In the genomic region with DNA sequence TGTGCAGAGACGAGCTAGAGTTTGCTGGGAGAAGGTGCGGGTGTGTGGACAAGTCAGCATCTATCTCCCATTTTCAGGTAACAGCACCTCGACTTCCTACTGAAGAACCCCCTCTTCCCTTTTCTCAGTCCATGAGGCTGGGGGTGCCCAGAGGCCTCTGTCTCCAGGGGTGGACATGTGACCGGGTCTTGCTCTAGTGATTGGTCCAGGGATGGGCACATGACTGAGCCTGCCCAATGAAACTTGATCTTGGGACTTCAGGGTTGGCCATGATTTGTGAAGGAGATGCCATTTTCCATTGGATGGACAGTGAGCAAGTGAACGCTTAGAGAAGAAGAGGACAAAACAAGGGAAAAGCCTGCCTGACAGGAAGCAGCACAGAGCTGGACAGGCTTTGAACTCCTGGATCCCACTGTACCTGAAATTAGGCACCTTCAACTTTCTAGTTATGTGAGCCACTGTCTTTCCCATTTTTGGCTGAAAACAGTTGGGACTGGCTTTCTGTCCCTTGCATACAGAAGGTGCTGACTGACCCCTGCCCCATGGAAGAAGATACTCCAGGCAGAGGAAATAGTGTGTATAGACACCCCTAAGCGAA, we compare ENCODE assay signal across 11 cellular contexts.
DNase-seq lines count a peak whose midpoint lies in the region; ATAC-seq, FAIRE-seq and TF ChIP-seq lines count a peak whose summit lies in the region.
"Had no signal": no experiment of that assay in that cellular context is flagged by ENCODE, and none has a peak within 500 bp of the region (broad histone marks: within the 10 kb centered on the region; RNA-seq: fewer than 3 reads in every experiment).

No MANE protein-coding gene starts in this region.

- TF ChIP-seq POLR2A in A549 (IDR thresholded peaks at IDR 0.05; ENCODE audit: low read length) (no peak), ovary (IDR thresholded peaks at IDR 0.05) (no peak)

- ATAC-seq in A549 (peak; percentile 31 to 51; a peak in 4 of 6 replicates), HG03469 (IDR thresholded peaks at IDR 0.05; ENCODE audit: unreplicated experiment) (no peak), HG03108 (IDR thresholded peaks at IDR 0.05; ENCODE audit: unreplicated experiment) (no peak)

- H3K36me3 Mint-ChIP-seq in mesothelial cell of epicardium: no peaks in the 10 kb centered on the region

- TF ChIP-seq CTCF in A549 (IDR thresholded peaks at IDR 0.05) (no peak), mesothelial cell of epicardium (IDR thresholded peaks at IDR 0.05; ENCODE audit: unreplicated experiment) (no peak), ovary (IDR thresholded peaks at IDR 0.05) (no peak)

- H3K4me2 ChIP-seq in A549: peak overlapping the region; percentile 60

- CTCF ChIA-PET in A549 (lab: Yijun Ruan, JAX): interaction anchor here (1.2 to 1.4 kb wide), 3 partner anchors 20 to 147 kb away, joined by 3 to 4 read pairs (median 3); no protein-coding TSS in a partner anchor

- H3K4me3 Mint-ChIP-seq in mesothelial cell of epicardium: no peak overlapping the region
- H3K4me3 Mint-ChIP-seq: neural crest cell had no signal

- peak overlapping the region; percentile 32 for H3K27ac Mint-ChIP-seq in mesothelial cell of epicardium

- H3K9me3 Mint-ChIP-seq in mesothelial cell of epicardium: peaks cover 11% of the 10 kb centered on the region
- H3K9me3 Mint-ChIP-seq: neural crest cell had no signal

- H3K9me3 ChIP-seq in A549 (peaks cover 4% of the 10 kb centered on the region; the same call in 1 of the 3 replicates), ovary (no peaks in the 10 kb centered on the region)

- POLR2A ChIA-PET in A549 (lab: Yijun Ruan, JAX): interaction anchor here (1.2 kb wide), 1 partner anchor 8 kb away, joined by 5 read pairs; no protein-coding TSS in a partner anchor

- TF ChIP-seq EP300 in A549 (IDR thresholded peaks at IDR 0.05) (no peak), ovary (IDR thresholded peaks at IDR 0.05) (no peak)

- no peak for FAIRE-seq in A549 (lab: Jason Lieb, UNC)

- H3K27ac ChIP-seq in A549: peak overlapping the region; percentile 93 to 98
- peak overlapping the region; percentile 63 for H3K27ac ChIP-seq in cingulate gyrus (ENCODE audit: low read depth, low read length)
- H3K27ac ChIP-seq in ovary: peak overlapping the region in 1 of 2 donors; percentile 34

- TF ChIP-seq RAD21 in A549 (conservative IDR thresholded peaks at IDR 0.05 in 1 of 2, IDR thresholded peaks at IDR 0.05 in 1 of 2): no peak

- H3K27me3 ChIP-seq in ovary: no peaks in the 10 kb centered on the region

- intact Hi-C loops in ovary (cut with DNase I): loop anchor here in 1 of 4 donors (10.0 kb wide), 1 partner anchor 141 kb away; no protein-coding TSS in a partner anchor

- H3K4me1 Mint-ChIP-seq in mesothelial cell of epicardium: peaks cover 13% of the 10 kb centered on the region

- WGBS in A549 (ENCODE audit: missing lambda C conversion rate): 76% methylated on average over 5 of the region's 6 CpGs
- 64 to 66% (median 65%) methylated on average over 6 of the region's 6 CpGs for WGBS in ovary, 3 donors

- H3K27me3 Mint-ChIP-seq in mesothelial cell of epicardium (ENCODE audit: low read depth): no peaks in the 10 kb centered on the region

- H3K4me3 ChIP-seq in A549 (no peak overlapping the region), ovary (no peak overlapping the region)

- no peaks in the 10 kb centered on the region for H3K36me3 ChIP-seq in ovary

- DNase-seq in A549 (ENCODE audit: low read depth in 1 of 2, low spot score in 1 of 2) (peak; percentile 85 to 88), NCI-H146 (lab: John Stamatoyannopoulos, UW) (peak; percentile 87), mesothelial cell of epicardium (ENCODE audit: low spot score in 2 of 2, unreplicated experiment in 2 of 2) (no peak), ovary (no peak), GM19238 (ENCODE audit: insufficient read length, low spot score) (no peak)
- DNase-seq: central memory CD4-positive, alpha-beta T cell; T-helper 9 cell had no signal

- H3K4me1 ChIP-seq in A549: peaks cover 55% of the 10 kb centered on the region
- H3K4me1 ChIP-seq in ovary (ENCODE audit: insufficient read depth): peaks cover 8% of the 10 kb centered on the region

TF ChIP-seq in A549, 52 proteins besides CTCF, POLR2A, EP300 and RAD21:
- TF ChIP-seq, protein P1, sequence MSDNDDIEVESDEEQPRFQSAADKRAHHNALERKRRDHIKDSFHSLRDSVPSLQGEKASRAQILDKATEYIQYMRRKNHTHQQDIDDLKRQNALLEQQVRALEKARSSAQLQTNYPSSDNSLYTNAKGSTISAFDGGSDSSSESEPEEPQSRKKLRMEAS (IDR thresholded peaks at IDR 0.05): peak; percentile 59
- TF ChIP-seq ZSCAN20 (CRISPR knock-in tag; IDR thresholded peaks at IDR 0.05): no peak
- TF ChIP-seq JUN (IDR thresholded peaks at IDR 0.05): peak in 1 of 2 experiments; percentile 6; a peak in 1 of 5 replicates
- TF ChIP-seq, protein P2, sequence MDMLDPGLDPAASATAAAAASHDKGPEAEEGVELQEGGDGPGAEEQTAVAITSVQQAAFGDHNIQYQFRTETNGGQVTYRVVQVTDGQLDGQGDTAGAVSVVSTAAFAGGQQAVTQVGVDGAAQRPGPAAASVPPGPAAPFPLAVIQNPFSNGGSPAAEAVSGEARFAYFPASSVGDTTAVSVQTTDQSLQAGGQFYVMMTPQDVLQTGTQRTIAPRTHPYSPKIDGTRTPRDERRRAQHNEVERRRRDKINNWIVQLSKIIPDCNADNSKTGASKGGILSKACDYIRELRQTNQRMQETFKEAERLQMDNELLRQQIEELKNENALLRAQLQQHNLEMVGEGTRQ (IDR thresholded peaks at IDR 0.05): peak; percentile 99
- peak; percentile 65; the same call in 1 of the 2 replicates for TF ChIP-seq HOXB13 (CRISPR knock-in tag; IDR thresholded peaks at IDR 0.05; ENCODE audit: low read depth)
- no peak for TF ChIP-seq NR3C1 (IDR thresholded peaks at IDR 0.05)
- TF ChIP-seq FOSL2 (IDR thresholded peaks at IDR 0.05): no peak
- peak; percentile 5; the same call in 1 of the 2 replicates for TF ChIP-seq FOSL2 (CRISPR knock-in tag; IDR thresholded peaks at IDR 0.05)

Comparison
In these comparisons a context has a peak if more than half of its experiments do, and no peak if none do; other contexts are left out.
1. ATAC-seq: peak in A549 (2 of 2); none in HG03469 (single experiment) and HG03108 (single experiment).
2. DNase-seq: peak in A549 (2 of 2) and NCI-H146 (single experiment); none in mesothelial cell of epicardium (0 of 2), ovary (0 of 5) and GM19238 (single experiment).